1 cellular context compared by ENCODE assay signal in the genomic region with DNA sequence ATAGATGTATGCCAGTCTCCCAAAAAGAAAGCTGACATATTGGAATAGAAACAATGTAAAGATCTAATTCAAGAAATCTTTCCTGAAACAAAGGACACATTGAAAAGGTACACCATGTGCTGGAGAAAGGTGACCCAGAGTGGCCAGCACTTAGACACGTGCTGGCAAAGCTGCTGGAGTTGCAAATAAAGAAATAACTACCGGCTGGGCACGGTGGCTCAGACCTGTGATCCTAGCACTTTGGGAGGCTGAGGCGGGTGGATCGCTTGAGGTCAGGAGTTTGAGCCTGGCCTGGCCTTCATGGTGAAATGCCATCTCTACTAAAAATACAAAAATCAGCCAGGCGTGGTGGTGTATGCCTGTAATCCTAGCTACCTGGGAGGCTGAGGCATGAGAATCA.
TF ChIP-seq lines count a peak whose summit lies in the region.

No MANE protein-coding gene starts in this region.

TF ChIP-seq in HepG2, 621 proteins besides CTCF, POLR2A, EP300 and RAD21:
- no peak for TF ChIP-seq ZNF883 (CRISPR knock-in tag; IDR thresholded peaks at IDR 0.05; ENCODE audit: not compliant biosample characterization)
- TF ChIP-seq, protein P1, sequence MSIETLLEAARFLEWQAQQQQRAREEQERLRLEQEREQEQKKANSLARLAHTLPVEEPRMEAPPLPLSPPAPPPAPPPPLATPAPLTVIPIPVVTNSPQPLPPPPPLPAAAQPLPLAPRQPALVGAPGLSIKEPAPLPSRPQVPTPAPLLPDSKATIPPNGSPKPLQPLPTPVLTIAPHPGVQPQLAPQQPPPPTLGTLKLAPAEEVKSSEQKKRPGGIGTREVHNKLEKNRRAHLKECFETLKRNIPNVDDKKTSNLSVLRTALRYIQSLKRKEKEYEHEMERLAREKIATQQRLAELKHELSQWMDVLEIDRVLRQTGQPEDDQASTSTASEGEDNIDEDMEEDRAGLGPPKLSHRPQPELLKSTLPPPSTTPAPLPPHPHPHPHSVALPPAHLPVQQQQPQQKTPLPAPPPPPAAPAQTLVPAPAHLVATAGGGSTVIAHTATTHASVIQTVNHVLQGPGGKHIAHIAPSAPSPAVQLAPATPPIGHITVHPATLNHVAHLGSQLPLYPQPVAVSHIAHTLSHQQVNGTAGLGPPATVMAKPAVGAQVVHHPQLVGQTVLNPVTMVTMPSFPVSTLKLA (IDR thresholded peaks at IDR 0.05), result peak; percentile 87
